8 cellular contexts compared by ENCODE assay signal in the genomic region with DNA sequence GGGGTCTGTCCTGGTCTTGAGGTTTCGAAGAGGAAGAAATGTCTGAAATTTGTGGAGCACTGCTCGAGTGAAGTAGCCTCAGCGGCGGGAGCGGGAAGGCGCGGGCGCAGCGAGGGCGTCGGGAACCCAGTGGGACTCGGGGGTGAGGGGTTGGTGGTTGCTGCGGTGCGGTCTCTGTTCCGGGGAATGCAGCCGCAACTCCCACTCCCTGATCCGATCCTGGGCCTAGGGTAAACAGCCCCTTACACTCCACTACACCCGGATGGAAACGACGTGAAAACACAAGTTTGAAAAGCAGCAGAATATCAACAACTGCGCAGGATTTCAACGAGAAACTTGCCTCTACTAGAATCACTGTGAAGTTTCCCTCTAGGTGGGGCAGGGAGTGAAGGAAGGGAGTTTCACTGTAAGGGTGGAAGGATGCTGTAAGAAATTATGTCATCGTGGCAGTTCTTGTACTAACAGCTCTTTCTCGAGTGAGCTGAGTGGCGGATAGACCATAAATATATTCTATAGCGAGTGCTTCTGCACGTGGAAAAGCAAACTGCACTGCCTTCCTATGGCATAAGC. TPM values are rescaled to one million over a fixed set of nuclear protein-coding genes. Genes with fewer than 3 reads are reported as not detected.
DNase-seq lines count a peak whose midpoint lies in the region; ATAC-seq, FAIRE-seq and TF ChIP-seq lines count a peak whose summit lies in the region.

No MANE protein-coding gene starts in this region.

- no peaks in the 10 kb centered on the region for H4K20me1 ChIP-seq in HepG2 (ENCODE audit: insufficient read depth, low read length)

- H3K36me3 Mint-ChIP-seq in T-cell = no peaks in the 10 kb centered on the region

- peak in 1 of 4 experiments; percentile 10 for ATAC-seq in T-cell (replicated peaks in 1 of 4)
- ATAC-seq in HepG2 = peak; percentile 2; the same call in 1 of the 3 replicates

- H3K4me1 ChIP-seq in A673 (ENCODE audit: insufficient read depth, low read length, poor library complexity, severe bottlenecking) = peaks cover 9% of the 10 kb centered on the region
- peaks cover 11% of the 10 kb centered on the region for H3K4me1 ChIP-seq in HAP-1
- peaks cover 31% of the 10 kb centered on the region for H3K4me1 ChIP-seq in HepG2 (ENCODE audit: insufficient read depth, low read length)

- no peak for TF ChIP-seq POLR2A in HepG2 (IDR thresholded peaks at IDR 0.05; ENCODE audit: insufficient read depth in 1 of 2, low read depth in 2 of 2, low read length in 2 of 2)

- no peak for TF ChIP-seq EP300 in HepG2 (IDR thresholded peaks at IDR 0.05; ENCODE audit: low read depth in 2 of 2, low read length in 2 of 2)
- no peak for TF ChIP-seq EP300 in HepG2 (CRISPR knock-in tag; IDR thresholded peaks at IDR 0.05; ENCODE audit: borderline replicate concordance)

- no peaks in the 10 kb centered on the region for H3K9me3 ChIP-seq in A673 (ENCODE audit: low read depth, low read length, poor library complexity, severe bottlenecking)
- H3K9me3 ChIP-seq in HAP-1 = no peaks in the 10 kb centered on the region
- no peaks in the 10 kb centered on the region for H3K9me3 ChIP-seq in HepG2 (ENCODE audit: low read length)

- H3K27me3 Mint-ChIP-seq in T-cell = no peaks in the 10 kb centered on the region

- in situ Hi-C loops in HAP-1 (cut with MboI; ENCODE audit: low sequenced_read_pairs) (no loop called here), HepG2 (cut with HindIII; ENCODE audit: extremely low pct_ligation_motif_present, low pct_unique_long_range_greater_than_20kb) (no loop called here)

- FAIRE-seq in HepG2 (lab: Jason Lieb, UNC) (no peak), D721Med (lab: Jason Lieb, UNC) (no peak)

- no peak for TF ChIP-seq RAD21 in HepG2 (CRISPR knock-in tag; IDR thresholded peaks at IDR 0.05)

- POLR2A ChIA-PET in A673 (lab: Charles Lee; ENCODE audit: low non-redundant PET) (interaction anchor here (0.7 kb wide), 1 partner anchor 21 kb away, joined by 3 read pairs; no protein-coding TSS in a partner anchor), T-cell (lab: Charles Lee) (interaction anchor here in 1 of 2 donors (0.5 to 6.2 kb wide), 3 partner anchors 68 to 151 kb away, joined by 3 to 48 read pairs (median 4); no protein-coding TSS in a partner anchor), HepG2 (lab: Yijun Ruan, JAX) (no interaction called here)

- H3K79me2 ChIP-seq in HepG2 (ENCODE audit: insufficient read depth, low read length) = no peaks in the 10 kb centered on the region

- DNase-seq in A673 (ENCODE audit: low spot score) = peak; percentile 11
- peak in 1 of 2 experiments; percentile 44 for DNase-seq in HAP-1 (ENCODE audit: low spot score in 2 of 2)
- peak in 33 of 34 experiments; percentile 10 to 58 (median 32) for DNase-seq in T-cell
- DNase-seq in choroid plexus epithelial cell (ENCODE audit: low read depth) = peak; percentile 83
- no peak for DNase-seq in HepG2 (ENCODE audit: low spot score)
- peak; percentile 67 for DNase-seq in stimulated activated CD8-positive, alpha-beta memory T cell treated with anti-CD3 and anti-CD28 coated beads, Interleukin-4, amount 100 ng/mL, for 48 hours
- no peak for DNase-seq in inferior parietal cortex (ENCODE audit: extremely low spot score)
- no peak for DNase-seq in D721Med (ENCODE audit: insufficient read length, low spot score)

- no peaks in the 10 kb centered on the region for H3K27me3 ChIP-seq in A673 (replicated peaks; ENCODE audit: insufficient read depth, low read depth, low read length, poor library complexity)
- no peaks in the 10 kb centered on the region for H3K27me3 ChIP-seq in HAP-1 (ENCODE audit: low read depth)
- peaks cover 0 to 31% of the 10 kb centered on the region in 2 experiments; a peak in 1 of 5 replicates for H3K27me3 ChIP-seq in HepG2 (ENCODE audit: control insufficient read depth in 1 of 2, insufficient read depth in 2 of 2, low read length in 2 of 2)

- H3K4me2 ChIP-seq in HepG2 (ENCODE audit: low read depth, low read length) = peak overlapping the region; percentile 76

- H3K4me3 Mint-ChIP-seq in T-cell = no peak overlapping the region

- CTCF ChIA-PET in A673 (lab: Charles Lee) = no interaction called here
- CTCF ChIA-PET in T-cell (lab: Charles Lee) = interaction anchor here (0.6 to 2.0 kb wide), 6 partner anchors 74 to 922 kb away, joined by 4 to 20 read pairs (median 5); no protein-coding TSS in a partner anchor
- CTCF ChIA-PET in HepG2 (lab: Yijun Ruan, JAX; ENCODE audit: low intra/inter-chr PET ratio, low total read pairs) = no interaction called here

- intact Hi-C loops in A673 (cut with micrococcal nuclease; ENCODE audit: unreplicated experiment) (no loop called here), HepG2 (cut with micrococcal nuclease; ENCODE audit: unreplicated experiment) (loop anchor here (10.0 kb wide), 1 partner anchor 301 kb away; no protein-coding TSS in a partner anchor)

- no peaks in the 10 kb centered on the region for H3K9me3 Mint-ChIP-seq in T-cell

- no peak overlapping the region for H3K27ac Mint-ChIP-seq in T-cell

- 8% methylated on average over 26 of the region's 27 CpGs for WGBS in HepG2 (ENCODE audit: low lambda C conversion rate)

- H3K4me3 ChIP-seq in A673 (ENCODE audit: low read depth, low read length, poor library complexity, severe bottlenecking) (peak overlapping the region; percentile 84), HAP-1 (peak overlapping the region; percentile 76), choroid plexus epithelial cell (ENCODE audit: low read depth, low read length) (peak overlapping the region; percentile 78), HepG2 (replicated peaks in 1 of 3; ENCODE audit: insufficient read depth in 1 of 3, low read depth in 2 of 3, low read length in 3 of 3) (peak overlapping the region; percentile 47 to 75 (median 72))

- H3K4me1 Mint-ChIP-seq in T-cell = peaks cover 13 to 20% (median 14%) of the 10 kb centered on the region in 3 donors

- H3K36me3 ChIP-seq in A673 (ENCODE audit: insufficient read depth, low read length, poor library complexity, severe bottlenecking) (no peaks in the 10 kb centered on the region), HAP-1 (replicated peaks) (no peaks in the 10 kb centered on the region), HepG2 (replicated peaks in 1 of 2; ENCODE audit: control insufficient read depth in 1 of 2, insufficient read depth in 2 of 2, low read length in 2 of 2) (no peaks in the 10 kb centered on the region)

- H2AFZ ChIP-seq in HepG2 (ENCODE audit: low read length) = peak overlapping the region; percentile 34

- peak overlapping the region; percentile 32; the same call in 1 of the 2 replicates for H3K9ac ChIP-seq in HepG2 (ENCODE audit: insufficient read depth, low read depth, low read length)

- H3K27ac ChIP-seq in A673 (ENCODE audit: low read depth, low read length, poor library complexity, severe bottlenecking) = peak overlapping the region; percentile 89
- no peak overlapping the region for H3K27ac ChIP-seq in HepG2 (ENCODE audit: extremely low read length, insufficient read depth, low read length)

- TF ChIP-seq CTCF in A673 (conservative IDR thresholded peaks at IDR 0.05; ENCODE audit: low read depth, low read length) (no peak), choroid plexus epithelial cell (conservative IDR thresholded peaks at IDR 0.05; ENCODE audit: low read depth, low read length) (peak; percentile 45), HepG2 (CRISPR knock-in tag; IDR thresholded peaks at IDR 0.05) (no peak), D721Med (IDR thresholded peaks at IDR 0.05; ENCODE audit: insufficient read depth, missing control alignments) (no peak)

- BruUV-seq in A673 (replicated peaks; lab: Mats Ljungman, UMichigan) (no TSS peak), HepG2 (replicated peaks; lab: Mats Ljungman, UMichigan) (no TSS peak)

TF ChIP-seq in HepG2, 621 proteins besides CTCF, POLR2A, EP300 and RAD21 (continues in another document):
- 0 out of 2 replicates have a peak, but pooled peaks have one; percentile 43 for TF ChIP-seq ZNF230 (CRISPR knock-in tag; IDR thresholded peaks at IDR 0.05)
- no peak for TF ChIP-seq HOXD1 (CRISPR knock-in tag; IDR thresholded peaks at IDR 0.05)
- no peak for TF ChIP-seq ARNT (IDR thresholded peaks at IDR 0.05)
- TF ChIP-seq HDAC1 (CRISPR knock-in tag; IDR thresholded peaks at IDR 0.05) = 0 out of 2 replicates have a peak, but pooled peaks have one; percentile 9
- TF ChIP-seq HOXA3 (CRISPR knock-in tag; IDR thresholded peaks at IDR 0.05) = no peak
- TF ChIP-seq EEA1 (CRISPR knock-in tag; IDR thresholded peaks at IDR 0.05; ENCODE audit: borderline replicate concordance) = no peak
- no peak for TF ChIP-seq GTF2F1 (IDR thresholded peaks at IDR 0.05; ENCODE audit: low read length)
- TF ChIP-seq SP4 (CRISPR knock-in tag; IDR thresholded peaks at IDR 0.05) = no peak
- TF ChIP-seq GZF1 (CRISPR knock-in tag; IDR thresholded peaks at IDR 0.05) = 0 out of 2 replicates have a peak, but pooled peaks have one; percentile 10

RNA-seq across cellular contexts. Expression of a gene that starts 2.0 kb away (rescaled TPM):
- 12.4 and 13.5 TPM in 2 replicates for total RNA-seq in A673 (2021)
- total RNA-seq in T-cell = 100 to 1,000 TPM in 1 of 5 donors, 10 to 100 TPM in 4; 60.2 to 112 (median 64.7) TPM
- total RNA-seq in HepG2 (2016; rRNA removed; fragmentation: Illumina TruSeq; extraction: Trizol) = 0.66 and 1.2 TPM in 2 replicates
- 0.35 and 0.40 TPM in 2 replicates for total RNA-seq in HepG2 (2016; cell fraction: cytosol; rRNA removed; fragmentation: Illumina TruSeq; extraction: Trizol; ENCODE audit: low read depth)
- 0.63 and 0.85 TPM in 2 replicates for total RNA-seq in HepG2 (2016; cell fraction: insoluble cytoplasmic fraction; rRNA removed; fragmentation: Illumina TruSeq; extraction: Trizol)
- 0.19 and 0.24 TPM in 2 replicates for total RNA-seq in HepG2 (2016; cell fraction: membrane; rRNA removed; fragmentation: Illumina TruSeq; extraction: Trizol)
- 1.3 and 1.4 TPM in 2 replicates for total RNA-seq in HepG2 (2016; cell fraction: nucleus; rRNA removed; fragmentation: Illumina TruSeq; extraction: Trizol)
- polyA plus RNA-seq in HepG2 (2011; rRNA removed) = 1.0 and 1.5 TPM in 2 replicates
- 0.38 and 0.64 TPM in 2 replicates for polyA plus RNA-seq in HepG2 (2011; cell fraction: cytosol; rRNA removed)
- polyA plus RNA-seq in HepG2 (2011; cell fraction: nucleus; rRNA removed) = 1.6 and 1.8 TPM in 2 replicates
- 1.9 and 4.0 TPM in 2 replicates for polyA plus RNA-seq in HepG2 (2012)
- 0.11 and 0.14 TPM in 2 replicates for polyA plus RNA-seq in HepG2 (2016; cell fraction: cytosol; fragmentation: Illumina TruSeq; extraction: Trizol; ENCODE audit: low read depth)
- polyA plus RNA-seq in HepG2 (2016; cell fraction: insoluble cytoplasmic fraction; fragmentation: Illumina TruSeq; extraction: Trizol; ENCODE audit: low read depth) = 0.47 and 0.63 TPM in 2 replicates
- polyA plus RNA-seq in HepG2 (2016; cell fraction: membrane; fragmentation: Illumina TruSeq; extraction: Trizol; ENCODE audit: low read depth) = 0.07 and 0.13 TPM in 2 replicates
- 0.59 and 0.63 TPM in 2 replicates for polyA plus RNA-seq in HepG2 (2016; cell fraction: nucleus; fragmentation: Illumina TruSeq; extraction: Trizol; ENCODE audit: insufficient read depth, low read depth)
- polyA minus RNA-seq in HepG2 (2011; rRNA and poly(A)+ RNA removed; ENCODE audit: low replicate concordance) = 13.2 and 77.0 TPM in 2 replicates
- polyA minus RNA-seq in HepG2 (2011; cell fraction: cytosol; rRNA and poly(A)+ RNA removed) = 1.7 and 1.8 TPM in 2 replicates
- polyA minus RNA-seq in HepG2 (2011; cell fraction: nucleus; rRNA and poly(A)+ RNA removed) = 7.0 and 8.9 TPM in 2 replicates

Comparison
In these comparisons a context has a peak if more than half of its experiments do, and no peak if none do; other contexts are left out.
1. DNase-seq: peak in A673 (single experiment), T-cell (33 of 34), choroid plexus epithelial cell (single experiment) and stimulated activated CD8-positive, alpha-beta memory T cell treated with anti-CD3 and anti-CD28 coated beads, Interleukin-4, amount 100 ng/mL, for 48 hours (single experiment); none in HepG2 (single experiment), inferior parietal cortex (single experiment) and D721Med (single experiment).
2. CTCF ChIA-PET loops: an anchor here in T-cell (0.6 to 2.0 kb wide); none called in A673 and HepG2.
3. Peak in every context shown above with its lines, with median percentiles within 50 percentile points of each other: H3K4me3 ChIP-seq.